ENCODE assay signal across 23 cellular contexts in genomic region chr3:36615861-36616260, GRCh38.
"Had no signal": no experiment of that assay in that cellular context is flagged by ENCODE, and none has a peak within 500 bp of the region (broad histone marks: within the 10 kb centered on the region; RNA-seq: fewer than 3 reads in every experiment).

No MANE protein-coding gene starts in this region.

- H3K4me1 ChIP-seq: colonic mucosa, esophagus muscularis mucosa, gastrocnemius medialis, heart right ventricle, lower lobe of right lung had no signal

- H3K27me3 ChIP-seq: colonic mucosa, esophagus muscularis mucosa, gastrocnemius medialis, heart right ventricle had no signal

- H3K27ac Mint-ChIP-seq: dendritic cell treated with granulocyte-macrophage colony-stimulating factor and Interleukin-4, amounts not matched to agents 40 ng/mL and 50 ng/mL, for 4 days; effector memory CD8-positive, alpha-beta T cell; endodermal cell; memory B cell; naive thymus-derived CD4-positive, alpha-beta T cell had no signal

- H3K27ac ChIP-seq: colonic mucosa, esophagus muscularis mucosa, gastrocnemius medialis, heart right ventricle, lower lobe of right lung had no signal

- H3K4me3 Mint-ChIP-seq: dendritic cell treated with granulocyte-macrophage colony-stimulating factor and Interleukin-4, amounts not matched to agents 40 ng/mL and 50 ng/mL, for 4 days; effector memory CD8-positive, alpha-beta T cell; endodermal cell; memory B cell; naive thymus-derived CD4-positive, alpha-beta T cell had no signal

- H3K27me3 Mint-ChIP-seq: dendritic cell treated with granulocyte-macrophage colony-stimulating factor and Interleukin-4, amounts not matched to agents 40 ng/mL and 50 ng/mL, for 4 days; memory B cell had no signal

- ATAC-seq: effector memory CD8-positive, alpha-beta T cell; gastrocnemius medialis; heart right ventricle; left colon; left lobe of liver; left ventricle myocardium superior; lower lobe of right lung; naive thymus-derived CD4-positive, alpha-beta T cell had no signal

- H3K9me3 ChIP-seq: colonic mucosa, esophagus muscularis mucosa, gastrocnemius medialis, lower lobe of right lung had no signal

- H3K9me3 Mint-ChIP-seq: dendritic cell treated with granulocyte-macrophage colony-stimulating factor and Interleukin-4, amounts not matched to agents 40 ng/mL and 50 ng/mL, for 4 days had no signal

- H3K36me3 Mint-ChIP-seq: memory B cell; naive thymus-derived CD4-positive, alpha-beta T cell had no signal

- H3K4me1 Mint-ChIP-seq: endodermal cell; memory B cell; naive thymus-derived CD4-positive, alpha-beta T cell had no signal

- H3K36me3 ChIP-seq: colonic mucosa, esophagus muscularis mucosa, gastrocnemius medialis, heart right ventricle, lower lobe of right lung had no signal

- H3K4me3 ChIP-seq: colonic mucosa, esophagus muscularis mucosa, gastrocnemius medialis, heart right ventricle, lower lobe of right lung had no signal

- DNase-seq: colonic mucosa; cortex of kidney; effector CD8-positive, alpha-beta T cell; effector memory CD8-positive, alpha-beta T cell; endodermal cell; foreskin melanocyte; gastrocnemius medialis; glutamatergic neuron; head of caudate nucleus; heart right ventricle; hippocampal formation; kidney; kidney glomerular epithelial cell; left colon; left ventricle myocardium superior; lower lobe of right lung; mesendoderm; midbrain; naive thymus-derived CD4-positive, alpha-beta T cell had no signal
